In genomic region chr10:14691359-14691758, GRCh38 we compare ENCODE assay signal across 1 cellular context.
A peak's percentile ranks its signal among the peaks of the same experiment; 100 is the strongest.
TF ChIP-seq lines count a peak whose summit lies in the region.

No MANE protein-coding gene starts in this region.

TF ChIP-seq in HEK293, 187 proteins besides CTCF, POLR2A, EP300 and RAD21 (continued from another document and continues in another):
- TF ChIP-seq TSHZ1 (tag by site-specific recombination; IDR thresholded peaks at IDR 0.05; ENCODE audit: borderline replicate concordance), result peak; percentile 12; the same call in 1 of the 2 replicates
- no peak for TF ChIP-seq HOXA7 (CRISPR knock-in tag; IDR thresholded peaks at IDR 0.05; ENCODE audit: borderline replicate concordance)
- no peak for TF ChIP-seq ZNF639 (tag by site-specific recombination; IDR thresholded peaks at IDR 0.05)
- no peak for TF ChIP-seq SP2 (tag by site-specific recombination; IDR thresholded peaks at IDR 0.05)
- no peak for TF ChIP-seq TRIM28 (IDR thresholded peaks at IDR 0.05; ENCODE audit: borderline replicate concordance, low read length)
- no peak for TF ChIP-seq ZNF768 (tag by site-specific recombination; IDR thresholded peaks at IDR 0.05)
- no peak; the same call in 1 of the 2 replicates for TF ChIP-seq GFI1B (tag by site-specific recombination; IDR thresholded peaks at IDR 0.05)
- no peak for TF ChIP-seq EGR2 (tag by site-specific recombination; IDR thresholded peaks at IDR 0.05; ENCODE audit: low read depth)
- peak; percentile 73 for TF ChIP-seq ZNF610 (tag by site-specific recombination; IDR thresholded peaks at IDR 0.05; ENCODE audit: borderline replicate concordance)
- TF ChIP-seq KLF7 (tag by site-specific recombination; IDR thresholded peaks at IDR 0.05; ENCODE audit: borderline replicate concordance), result peak; percentile 95; the same call in 1 of the 2 replicates
- TF ChIP-seq ZXDB (tag by site-specific recombination; IDR thresholded peaks at IDR 0.05), result peak; percentile 81
- TF ChIP-seq SCRT2 (tag by site-specific recombination; IDR thresholded peaks at IDR 0.05), result no peak
- peak; percentile 95 for TF ChIP-seq PRDM4 (tag by site-specific recombination; IDR thresholded peaks at IDR 0.05)
- no peak for TF ChIP-seq ZNF701 (tag by site-specific recombination; IDR thresholded peaks at IDR 0.05)
- TF ChIP-seq ZBTB1 (tag by site-specific recombination; IDR thresholded peaks at IDR 0.05), result no peak
- peak; percentile 67 for TF ChIP-seq SCRT1 (tag by site-specific recombination; IDR thresholded peaks at IDR 0.05; ENCODE audit: borderline replicate concordance)
- peak; percentile 69; the same call in 1 of the 2 replicates for TF ChIP-seq PRDM6 (tag by site-specific recombination; IDR thresholded peaks at IDR 0.05)
- no peak for TF ChIP-seq ZNF214 (tag by site-specific recombination; IDR thresholded peaks at IDR 0.05; ENCODE audit: borderline replicate concordance)
- TF ChIP-seq ZNF664 (tag by site-specific recombination; IDR thresholded peaks at IDR 0.05), result no peak
- no peak for TF ChIP-seq REPIN1 (tag by site-specific recombination; IDR thresholded peaks at IDR 0.05; ENCODE audit: low read depth)
- TF ChIP-seq ZNF184 (tag by site-specific recombination; IDR thresholded peaks at IDR 0.05), result no peak
- TF ChIP-seq KLF1 (tag by site-specific recombination; IDR thresholded peaks at IDR 0.05), result peak; percentile 95
- peak; percentile 97 for TF ChIP-seq ZNF580 (tag by site-specific recombination; IDR thresholded peaks at IDR 0.05)
- TF ChIP-seq OSR2 (tag by site-specific recombination; IDR thresholded peaks at IDR 0.05), result peak; percentile 86
- peak; percentile 86 for TF ChIP-seq ZNF18 (tag by site-specific recombination; IDR thresholded peaks at IDR 0.05)
- TF ChIP-seq ZNF37A (tag by site-specific recombination; IDR thresholded peaks at IDR 0.05), result no peak
- TF ChIP-seq GLIS1 (tag by site-specific recombination; IDR thresholded peaks at IDR 0.05), result peak; percentile 76
- TF ChIP-seq ZNF202 (tag by site-specific recombination; IDR thresholded peaks at IDR 0.05; ENCODE audit: borderline replicate concordance), result no peak
- 0 out of 2 replicates have a peak, but pooled peaks have one; percentile 34 for TF ChIP-seq KLF16 (tag by site-specific recombination; IDR thresholded peaks at IDR 0.05)
- TF ChIP-seq YY2 (tag by site-specific recombination; IDR thresholded peaks at IDR 0.05), result no peak
- 0 out of 2 replicates have a peak, but pooled peaks have one; percentile 48 for TF ChIP-seq ZNF423 (tag by site-specific recombination; IDR thresholded peaks at IDR 0.05)
- no peak; the same call in 1 of the 2 replicates for TF ChIP-seq ZNF449 (tag by site-specific recombination; IDR thresholded peaks at IDR 0.05)
- no peak for TF ChIP-seq ZSCAN18 (tag by site-specific recombination; IDR thresholded peaks at IDR 0.05)
- TF ChIP-seq FEZF1 (tag by site-specific recombination; IDR thresholded peaks at IDR 0.05), result peak; percentile 93
- TF ChIP-seq ZNF623 (tag by site-specific recombination; IDR thresholded peaks at IDR 0.05), result no peak
- TF ChIP-seq ZNF513 (tag by site-specific recombination; IDR thresholded peaks at IDR 0.05), result 0 out of 2 replicates have a peak, but pooled peaks have one; percentile 51
- TF ChIP-seq ZSCAN30 (tag by site-specific recombination; IDR thresholded peaks at IDR 0.05), result peak; percentile 87
- no peak for TF ChIP-seq RBAK (tag by site-specific recombination; IDR thresholded peaks at IDR 0.05)
- no peak for TF ChIP-seq ZNF398 (tag by site-specific recombination; IDR thresholded peaks at IDR 0.05)
- no peak for TF ChIP-seq ZNF707 (tag by site-specific recombination; IDR thresholded peaks at IDR 0.05)
- no peak for TF ChIP-seq ZNF140 (tag by site-specific recombination; IDR thresholded peaks at IDR 0.05)
- no peak for TF ChIP-seq YY1 (tag by site-specific recombination; IDR thresholded peaks at IDR 0.05)
- no peak for TF ChIP-seq ZFHX2 (tag by site-specific recombination; conservative IDR thresholded peaks at IDR 0.05)
- no peak for TF ChIP-seq ZNF521 (tag by site-specific recombination; IDR thresholded peaks at IDR 0.05)
